Comparison of ENCODE assay signal across 1 cellular context in genomic region chr1:59565611-59566410, GRCh38.
TF ChIP-seq lines count a peak whose summit lies in the region.

No MANE protein-coding gene starts in this region.

TF ChIP-seq in HEK293, 187 proteins besides CTCF, POLR2A, EP300 and RAD21 (continued from another document):
- TF ChIP-seq INSM2 (tag by site-specific recombination; IDR thresholded peaks at IDR 0.05) (0 out of 2 replicates have a peak, but pooled peaks have one; percentile 25), ZNF518A (tag by site-specific recombination; conservative IDR thresholded peaks at IDR 0.05; ENCODE audit: low read depth) (peak; percentile 46; the same call in 1 of the 2 replicates), OSR2 (tag by site-specific recombination; IDR thresholded peaks at IDR 0.05) (peak; percentile 49; the same call in 1 of the 2 replicates), MEIS1 (CRISPR knock-in tag; IDR thresholded peaks at IDR 0.05; ENCODE audit: borderline replicate concordance) (no peak), ZNF830 (tag by site-specific recombination; IDR thresholded peaks at IDR 0.05; ENCODE audit: low read depth) (no peak), SP7 (tag by site-specific recombination; IDR thresholded peaks at IDR 0.05) (peak; percentile 47; the same call in 1 of the 2 replicates), ZNF624 (tag by site-specific recombination; IDR thresholded peaks at IDR 0.05) (no peak), ZBTB49 (tag by site-specific recombination; IDR thresholded peaks at IDR 0.05; ENCODE audit: low read depth) (no peak), KLF16 (tag by site-specific recombination; IDR thresholded peaks at IDR 0.05) (no peak)
